Comparison of ENCODE assay signal across 1 cellular context in genomic region chr11:14520086-14520901, GRCh38.
TF ChIP-seq lines count a peak whose summit lies in the region.

TSS of gene PSMA1 (minus strand) at chr11:14520386. CDS start at chr11:14520299, 87 bp downstream.

TF ChIP-seq in K562, 482 proteins besides CTCF, POLR2A, EP300 and RAD21 (continued from another document and continues in another):
- TF ChIP-seq ZNF592 (IDR thresholded peaks at IDR 0.05) = peak; percentile 81
- TF ChIP-seq GABPA (tag; conservative IDR thresholded peaks at IDR 0.05; ENCODE audit: low read depth) = peak; percentile 77
- no peak for TF ChIP-seq CHD1 (IDR thresholded peaks at IDR 0.05; ENCODE audit: low read length)
- TF ChIP-seq KDM1A (IDR thresholded peaks at IDR 0.05) = no peak; a peak in 1 of 4 replicates
- TF ChIP-seq RHOXF2B (CRISPR knock-in tag; conservative IDR thresholded peaks at IDR 0.05) = no peak
- no peak for TF ChIP-seq RFX7 (CRISPR knock-in tag; IDR thresholded peaks at IDR 0.05)
- TF ChIP-seq DNMT1 (IDR thresholded peaks at IDR 0.05) = no peak
- no peak for TF ChIP-seq ZSCAN29 (IDR thresholded peaks at IDR 0.05)
- TF ChIP-seq PCBP2 (IDR thresholded peaks at IDR 0.05; ENCODE audit: low read depth, low read length, poor library complexity, severe bottlenecking) = no peak
- no peak for TF ChIP-seq MTA2 (IDR thresholded peaks at IDR 0.05; ENCODE audit: low read depth)
- no peak for TF ChIP-seq ZC3H8 (IDR thresholded peaks at IDR 0.05)
- no peak for TF ChIP-seq CREBBP (IDR thresholded peaks at IDR 0.05; ENCODE audit: low read depth, low read length)
- TF ChIP-seq MLLT1 (IDR thresholded peaks at IDR 0.05) = peak in 1 of 2 experiments; percentile 100; a peak in 2 of 4 replicates
- TF ChIP-seq POLR3G (IDR thresholded peaks at IDR 0.05; ENCODE audit: extremely low read depth, insufficient read length, insufficient replicate concordance) = no peak
- TF ChIP-seq ZNF133 (CRISPR knock-in tag; IDR thresholded peaks at IDR 0.05) = no peak
- TF ChIP-seq BRF2 (IDR thresholded peaks at IDR 0.05; ENCODE audit: borderline replicate concordance, insufficient read depth, insufficient read length) = no peak
- TF ChIP-seq RBM15 (IDR thresholded peaks at IDR 0.05; ENCODE audit: insufficient read depth, low read length) = no peak
- peak; percentile 95; the same call in 1 of the 2 replicates for TF ChIP-seq NKRF (IDR thresholded peaks at IDR 0.05; ENCODE audit: borderline replicate concordance)
- TF ChIP-seq ZNF778 (CRISPR knock-in tag; IDR thresholded peaks at IDR 0.05) = no peak
- TF ChIP-seq ZNF41 (CRISPR knock-in tag; conservative IDR thresholded peaks at IDR 0.05) = no peak
- TF ChIP-seq ZBTB40 (IDR thresholded peaks at IDR 0.05) = peak; percentile 76
- no peak for TF ChIP-seq ZBTB40 (CRISPR knock-in tag; IDR thresholded peaks at IDR 0.05)
- TF ChIP-seq OTX1 (CRISPR knock-in tag; IDR thresholded peaks at IDR 0.05) = 0 out of 2 replicates have a peak, but pooled peaks have one; percentile 9
- peak; percentile 98 for TF ChIP-seq RB1 (IDR thresholded peaks at IDR 0.05; ENCODE audit: low read depth)
- no peak for TF ChIP-seq XRCC4 (IDR thresholded peaks at IDR 0.05; ENCODE audit: extremely low read depth, insufficient read depth, insufficient read length)
- peak; percentile 25; the same call in 1 of the 2 replicates for TF ChIP-seq LEF1 (IDR thresholded peaks at IDR 0.05)
- TF ChIP-seq ZNF764 (CRISPR knock-in tag; IDR thresholded peaks at IDR 0.05; ENCODE audit: low read depth) = no peak
- TF ChIP-seq GTF2F1 (IDR thresholded peaks at IDR 0.05; ENCODE audit: low read depth, low read length) = no peak; the same call in 1 of the 2 replicates
- TF ChIP-seq NELFE (IDR thresholded peaks at IDR 0.05; ENCODE audit: insufficient read depth, insufficient read length) = no peak
- no peak; the same call in 1 of the 2 replicates for TF ChIP-seq NFIC (IDR thresholded peaks at IDR 0.05)
- TF ChIP-seq ZNF121 (CRISPR knock-in tag; conservative IDR thresholded peaks at IDR 0.05) = no peak
- no peak for TF ChIP-seq ARID3A (IDR thresholded peaks at IDR 0.05; ENCODE audit: borderline replicate concordance, low read depth, low read length)
- peak; percentile 100 for TF ChIP-seq EP400 (IDR thresholded peaks at IDR 0.05)
- TF ChIP-seq RBM14 (IDR thresholded peaks at IDR 0.05; ENCODE audit: borderline replicate concordance, insufficient read depth, low read depth, low read length) = no peak
- TF ChIP-seq PHF8 (IDR thresholded peaks at IDR 0.05; ENCODE audit: borderline replicate concordance, low read length) = peak; percentile 96
- TF ChIP-seq MCM3 (IDR thresholded peaks at IDR 0.05) = no peak
- peak; percentile 15 to 97; a peak in 2 of 4 replicates for TF ChIP-seq ZMIZ1 (IDR thresholded peaks at IDR 0.05; ENCODE audit: low read depth in 2 of 2, low read length in 2 of 2)
- no peak for TF ChIP-seq FOS (IDR thresholded peaks at IDR 0.05; ENCODE audit: extremely low read depth, insufficient read length)
